Comparison of ENCODE assay signal across 31 cellular contexts in genomic region chr2:11762799-11763461, GRCh38. TPM values are rescaled to one million over a fixed set of nuclear protein-coding genes. Genes with fewer than 3 reads are reported as not detected.
A peak's percentile ranks its signal among the peaks of the same experiment; 100 is the strongest.
DNase-seq lines count a peak whose midpoint lies in the region; ATAC-seq, FAIRE-seq and TF ChIP-seq lines count a peak whose summit lies in the region.
"Had no signal": no experiment of that assay in that cellular context is flagged by ENCODE, and none has a peak within 500 bp of the region (broad histone marks: within the 10 kb centered on the region; RNA-seq: fewer than 3 reads in every experiment).

No MANE protein-coding gene starts in this region.

- no peak overlapping the region for H3K4me3 Mint-ChIP-seq in activated CD4-positive, alpha-beta memory T cell treated with anti-CD3 and anti-CD28 coated beads for 36 hours
- H3K4me3 Mint-ChIP-seq in activated CD4-positive, alpha-beta memory T cell treated with anti-CD3 and anti-CD28 coated beads, Interleukin-2, amount 10 ng/mL, durations not matched to agents 7 days and 5 days = no peak overlapping the region
- H3K4me3 Mint-ChIP-seq: CD8-positive, alpha-beta memory T cell; stimulated activated naive CD8-positive, alpha-beta T cell treated with anti-CD3 and anti-CD28 coated beads, Interleukin-15, Interleukin-2, amounts not matched to agents 100 ng/mL and 50 ng/mL, for 24 hours; T-helper 1 cell treated with Interleukin-12 subunit alpha and Interleukin-12 subunit beta and Interleukin-4 antibody, amounts not matched to agents 30 μg/mL and 1 μg/mL, for 36 hours had no signal

- H3K27me3 Mint-ChIP-seq in activated CD4-positive, alpha-beta memory T cell treated with anti-CD3 and anti-CD28 coated beads for 36 hours = no peaks in the 10 kb centered on the region
- H3K27me3 Mint-ChIP-seq in activated CD4-positive, alpha-beta memory T cell treated with anti-CD3 and anti-CD28 coated beads, Interleukin-2, amount 10 ng/mL, durations not matched to agents 7 days and 5 days = no peaks in the 10 kb centered on the region
- H3K27me3 Mint-ChIP-seq: stimulated activated naive CD8-positive, alpha-beta T cell treated with anti-CD3 and anti-CD28 coated beads, Interleukin-15, Interleukin-2, amounts not matched to agents 100 ng/mL and 50 ng/mL, for 24 hours had no signal

- H3K4me1 Mint-ChIP-seq in activated CD4-positive, alpha-beta memory T cell treated with anti-CD3 and anti-CD28 coated beads for 36 hours (ENCODE audit: low read depth) = peaks cover 34% of the 10 kb centered on the region
- H3K4me1 Mint-ChIP-seq in activated CD4-positive, alpha-beta memory T cell treated with anti-CD3 and anti-CD28 coated beads, Interleukin-2, amount 10 ng/mL, durations not matched to agents 7 days and 5 days = peaks cover 26% of the 10 kb centered on the region

- H3K27ac ChIP-seq in VCaP = 0 out of 2 replicates have a peak overlapping the region, but pooled peaks have one; percentile 35
- no peak overlapping the region for H3K27ac ChIP-seq in kidney (ENCODE audit: low read depth in 2 of 2, low read length in 2 of 2)
- H3K27ac ChIP-seq in sigmoid colon = no peak overlapping the region
- H3K27ac ChIP-seq: KMS-11, neutrophil, prostate gland, SK-N-MC, thoracic aorta, uterus had no signal

- peaks cover 0 to 4% of the 10 kb centered on the region in 2 donors for H3K4me1 ChIP-seq in kidney (ENCODE audit: control insufficient read depth in 1 of 2, insufficient read depth in 1 of 2, low read depth in 1 of 2, low read length in 2 of 2)
- H3K4me1 ChIP-seq in sigmoid colon = peaks cover 0 to 12% (median 9%) of the 10 kb centered on the region in 4 donors
- H3K4me1 ChIP-seq: prostate gland, uterus had no signal

- ATAC-seq in HG03439 (IDR thresholded peaks at IDR 0.05; ENCODE audit: unreplicated experiment) = no peak

- peaks cover 32% of the 10 kb centered on the region for H3K36me3 Mint-ChIP-seq in activated CD4-positive, alpha-beta memory T cell treated with anti-CD3 and anti-CD28 coated beads for 36 hours
- peaks cover 71% of the 10 kb centered on the region for H3K36me3 Mint-ChIP-seq in activated CD4-positive, alpha-beta memory T cell treated with anti-CD3 and anti-CD28 coated beads, Interleukin-2, amount 10 ng/mL, durations not matched to agents 7 days and 5 days (ENCODE audit: low read depth)

- peak overlapping the region; percentile 6 for H3K27ac Mint-ChIP-seq in activated CD4-positive, alpha-beta memory T cell treated with anti-CD3 and anti-CD28 coated beads for 36 hours
- H3K27ac Mint-ChIP-seq in activated CD4-positive, alpha-beta memory T cell treated with anti-CD3 and anti-CD28 coated beads, Interleukin-2, amount 10 ng/mL, durations not matched to agents 7 days and 5 days = no peak overlapping the region
- H3K27ac Mint-ChIP-seq: activated T-helper 2 cell treated with anti-CD3 and anti-CD28 coated beads, Interferon-gamma antibody, Interleukin-2, Interleukin-4, amounts not matched to agents 10 μg/mL and 5 μg/mL and 100 μg/mL, durations not matched to agents 14 hours and 24 hours and 36 hours; stimulated activated naive CD8-positive, alpha-beta T cell treated with anti-CD3 and anti-CD28 coated beads, Interleukin-15, Interleukin-2, amounts not matched to agents 100 ng/mL and 50 ng/mL, for 24 hours; T-helper 1 cell treated with Interleukin-12 subunit alpha and Interleukin-12 subunit beta and Interleukin-4 antibody, amounts not matched to agents 30 μg/mL and 1 μg/mL, for 36 hours had no signal

- no peak for DNase-seq in activated CD4-positive, alpha-beta memory T cell treated with anti-CD3 and anti-CD28 coated beads for 36 hours
- DNase-seq in activated CD4-positive, alpha-beta memory T cell treated with anti-CD3 and anti-CD28 coated beads, Interleukin-2, amount 10 ng/mL, durations not matched to agents 7 days and 5 days = no peak
- DNase-seq in kidney = peak; percentile 45
- DNase-seq in sigmoid colon = peak; percentile 59
- DNase-seq in pons (ENCODE audit: low spot score) = no peak
- DNase-seq in hepatic stellate cell (ENCODE audit: low spot score) = no peak
- DNase-seq: 8988T; activated CD4-positive, alpha-beta T cell treated with anti-CD3 and anti-CD28 coated beads for 48 hours; CD8-positive, alpha-beta memory T cell; DMS 273 treated with DMSO at 0.1 percent for 48 hours; effector CD4-positive, alpha-beta T cell; EL; HCEC 1CT; MM.1S; NCI-H1436 treated with DMSO at 0.1 percent for 48 hours; NCI-H2107; NCI-H446; uterus had no signal

- no peak for TF ChIP-seq POLR2A in sigmoid colon (IDR thresholded peaks at IDR 0.05)

- H3K27me3 ChIP-seq in sigmoid colon = no peaks in the 10 kb centered on the region
- H3K27me3 ChIP-seq: neutrophil, uterus had no signal

- FAIRE-seq in kidney (lab: Jason Lieb, UNC) = no peak
- FAIRE-seq: GM12892, HTR-8/SVneo had no signal

- CTCF ChIA-PET in activated CD4-positive, alpha-beta memory T cell treated with anti-CD3 and anti-CD28 coated beads for 36 hours (lab: Charles Lee) = no interaction called here
- CTCF ChIA-PET in activated CD4-positive, alpha-beta memory T cell treated with anti-CD3 and anti-CD28 coated beads, Interleukin-2, amount 10 ng/mL, durations not matched to agents 7 days and 5 days (lab: Charles Lee) = interaction anchor here (1.3 to 2.0 kb wide), 2 partner anchors 17 to 22 kb away, joined by 3 to 7 read pairs; no protein-coding TSS in a partner anchor

- TF ChIP-seq EP300 in sigmoid colon (IDR thresholded peaks at IDR 0.05) = no peak

- H3K4me3 ChIP-seq in kidney (ENCODE audit: low read length in 2 of 2) = no peak overlapping the region
- H3K4me3 ChIP-seq in sigmoid colon = no peak overlapping the region
- H3K4me3 ChIP-seq: lung, prostate gland, SK-N-MC, thoracic aorta, uterus had no signal

- H3K9me3 ChIP-seq in kidney (ENCODE audit: control insufficient read depth in 1 of 2, low read length in 2 of 2) = no peaks in the 10 kb centered on the region
- H3K9me3 ChIP-seq in sigmoid colon = no peaks in the 10 kb centered on the region
- H3K9me3 ChIP-seq: neutrophil, prostate gland, thoracic aorta, uterus had no signal

- TF ChIP-seq CTCF in VCaP (conservative IDR thresholded peaks at IDR 0.05) = no peak
- TF ChIP-seq CTCF in kidney (IDR thresholded peaks at IDR 0.05; ENCODE audit: borderline replicate concordance, extremely low read depth, insufficient read depth) = no peak
- TF ChIP-seq CTCF in sigmoid colon (IDR thresholded peaks at IDR 0.05) = no peak

- H3K36me3 ChIP-seq in kidney (ENCODE audit: control insufficient read depth in 1 of 2, insufficient read depth in 2 of 2, low read length in 2 of 2) (peaks cover 16% of the 10 kb centered on the region in 2 donors), sigmoid colon (peaks cover 10 to 28% (median 14%) of the 10 kb centered on the region in 4 donors)
- H3K36me3 ChIP-seq: neutrophil, prostate gland, uterus had no signal

- intact Hi-C loops in activated CD4-positive, alpha-beta memory T cell treated with anti-CD3 and anti-CD28 coated beads for 36 hours (cut with micrococcal nuclease) = no loop called here
- intact Hi-C loops in kidney (cut with DNase I) = no loop called here
- intact Hi-C loops in sigmoid colon (cut with DNase I) = no loop called here

- POLR2A ChIA-PET in activated CD4-positive, alpha-beta memory T cell treated with anti-CD3 and anti-CD28 coated beads for 36 hours (lab: Charles Lee) = no interaction called here
- POLR2A ChIA-PET in activated CD4-positive, alpha-beta memory T cell treated with anti-CD3 and anti-CD28 coated beads, Interleukin-2, amount 10 ng/mL, durations not matched to agents 7 days and 5 days (lab: Charles Lee) = no interaction called here

- 88 to 93% methylated on average over 20 of the region's 20 CpGs for WGBS in sigmoid colon, 2 donors

- no peak overlapping the region for H3K9ac ChIP-seq in kidney (ENCODE audit: low read length in 2 of 2)
- H3K9ac ChIP-seq: KMS-11 had no signal

- no peaks in the 10 kb centered on the region for H3K9me3 Mint-ChIP-seq in activated CD4-positive, alpha-beta memory T cell treated with anti-CD3 and anti-CD28 coated beads for 36 hours
- no peaks in the 10 kb centered on the region for H3K9me3 Mint-ChIP-seq in activated CD4-positive, alpha-beta memory T cell treated with anti-CD3 and anti-CD28 coated beads, Interleukin-2, amount 10 ng/mL, durations not matched to agents 7 days and 5 days
- H3K9me3 Mint-ChIP-seq: activated T-helper 2 cell treated with anti-CD3 and anti-CD28 coated beads, Interferon-gamma antibody, Interleukin-2, Interleukin-4, amounts not matched to agents 10 μg/mL and 5 μg/mL and 100 μg/mL, durations not matched to agents 14 hours and 24 hours and 36 hours; CD8-positive, alpha-beta memory T cell; stimulated activated naive CD8-positive, alpha-beta T cell treated with anti-CD3 and anti-CD28 coated beads, Interleukin-15, Interleukin-2, amounts not matched to agents 100 ng/mL and 50 ng/mL, for 24 hours; T-helper 1 cell treated with Interleukin-12 subunit alpha and Interleukin-12 subunit beta and Interleukin-4 antibody, amounts not matched to agents 30 μg/mL and 1 μg/mL, for 36 hours had no signal

RNA-seq across cellular contexts. Expression of gene LPIN1, which starts 16.5 kb away (rescaled TPM):
- 10 to 100 TPM; 41.1 to 48.0 TPM for total RNA-seq in activated CD4-positive, alpha-beta memory T cell treated with anti-CD3 and anti-CD28 coated beads for 36 hours
- 10 to 100 TPM; 54.0 to 57.8 TPM for total RNA-seq in activated CD4-positive, alpha-beta memory T cell treated with anti-CD3 and anti-CD28 coated beads, Interleukin-2, amount 10 ng/mL, durations not matched to agents 7 days and 5 days
- 36.8 TPM for total RNA-seq in kidney
- 11.8 TPM for polyA plus RNA-seq in kidney (ENCODE audit: insufficient read depth, low read depth, low replicate concordance)
- total RNA-seq in sigmoid colon = 10 to 100 TPM; 27.5 to 37.4 (median 30.6) TPM
- polyA plus RNA-seq in sigmoid colon = 10 to 100 TPM in 1 of 3 donors, 1 to 10 TPM in 2; 4.2 to 29.2 (median 4.9) TPM

Comparison
In these comparisons a context has a peak if more than half of its experiments do, and no peak if none do; other contexts are left out.
1. DNase-seq: peak in kidney (single experiment) and sigmoid colon (single experiment); none in activated CD4-positive, alpha-beta memory T cell treated with anti-CD3 and anti-CD28 coated beads for 36 hours (single experiment), activated CD4-positive, alpha-beta memory T cell treated with anti-CD3 and anti-CD28 coated beads, Interleukin-2, amount 10 ng/mL, durations not matched to agents 7 days and 5 days (single experiment), pons (single experiment) and hepatic stellate cell (single experiment).